17 cellular contexts compared by ENCODE assay signal in the genomic region with DNA sequence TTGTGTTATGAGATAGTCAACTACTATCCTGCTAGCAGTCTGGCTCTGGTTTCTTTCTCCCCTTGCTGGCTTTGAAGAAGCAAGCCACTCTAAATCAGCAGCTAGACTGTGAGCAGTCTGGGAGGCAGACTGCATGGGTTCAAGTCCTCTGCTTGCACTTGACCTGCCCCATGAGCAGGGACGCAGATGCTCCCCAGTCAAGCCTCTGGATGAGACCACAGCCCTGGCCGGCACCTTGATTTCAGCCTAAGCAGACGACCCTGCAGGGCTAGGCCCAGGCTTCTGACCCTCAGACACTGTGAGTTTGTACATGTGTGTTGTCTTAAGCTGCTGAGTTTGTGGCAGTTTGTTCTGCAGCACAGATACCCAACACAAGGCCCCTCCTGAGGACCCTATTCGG.
A peak's percentile ranks its signal among the peaks of the same experiment; 100 is the strongest.
DNase-seq lines count a peak whose midpoint lies in the region; ATAC-seq, FAIRE-seq and TF ChIP-seq lines count a peak whose summit lies in the region.
"Had no signal": no experiment of that assay in that cellular context is flagged by ENCODE, and none has a peak within 500 bp of the region (broad histone marks: within the 10 kb centered on the region; RNA-seq: fewer than 3 reads in every experiment).

No MANE protein-coding gene starts in this region.

- no peaks in the 10 kb centered on the region for H3K36me3 Mint-ChIP-seq in activated T-cell treated with anti-CD3 and anti-CD28 coated beads, Interleukin-2, amount 50 U/mL, for 24 hours (ENCODE audit: low read depth)
- H3K36me3 Mint-ChIP-seq in T-helper 17 cell (ENCODE audit: low read depth) (no peaks in the 10 kb centered on the region), type B pancreatic cell (peaks cover 12% of the 10 kb centered on the region)
- no peaks in the 10 kb centered on the region for H3K36me3 Mint-ChIP-seq in stimulated activated memory B cell treated with anti-CD40 and anti-IgM and Interleukin-4, amounts not matched to agents 10 μg/mL and 1 μg/mL and 100 μg/mL, for 72 hours
- H3K36me3 Mint-ChIP-seq: CD8-positive, alpha-beta T cell had no signal

- no peak overlapping the region for H3K4me3 Mint-ChIP-seq in activated T-cell treated with anti-CD3 and anti-CD28 coated beads, Interleukin-2, amount 50 U/mL, for 24 hours
- H3K4me3 Mint-ChIP-seq in T-helper 17 cell = no peak overlapping the region
- H3K4me3 Mint-ChIP-seq in stimulated activated memory B cell treated with anti-CD40 and anti-IgM and Interleukin-4, amounts not matched to agents 10 μg/mL and 1 μg/mL and 100 μg/mL, for 72 hours = no peak overlapping the region
- no peak overlapping the region for H3K4me3 Mint-ChIP-seq in type B pancreatic cell
- H3K4me3 Mint-ChIP-seq: CD14-positive monocyte; CD8-positive, alpha-beta T cell had no signal

- no peaks in the 10 kb centered on the region for H3K9me3 ChIP-seq in T-helper 17 cell (ENCODE audit: control insufficient read depth, low read length, poor library complexity, severe bottlenecking)
- H3K9me3 ChIP-seq in kidney (ENCODE audit: control insufficient read depth in 1 of 2, low read length in 2 of 2) = no peaks in the 10 kb centered on the region

- H3K9me3 Mint-ChIP-seq in activated T-cell treated with anti-CD3 and anti-CD28 coated beads, Interleukin-2, amount 50 U/mL, for 24 hours = no peaks in the 10 kb centered on the region
- H3K9me3 Mint-ChIP-seq in stimulated activated memory B cell treated with anti-CD40 and anti-IgM and Interleukin-4, amounts not matched to agents 10 μg/mL and 1 μg/mL and 100 μg/mL, for 72 hours = no peaks in the 10 kb centered on the region
- H3K9me3 Mint-ChIP-seq in type B pancreatic cell = no peaks in the 10 kb centered on the region
- H3K9me3 Mint-ChIP-seq: CD8-positive, alpha-beta T cell had no signal

- H3K27me3 Mint-ChIP-seq in activated T-cell treated with anti-CD3 and anti-CD28 coated beads, Interleukin-2, amount 50 U/mL, for 24 hours = no peaks in the 10 kb centered on the region
- no peaks in the 10 kb centered on the region for H3K27me3 Mint-ChIP-seq in T-helper 17 cell
- no peaks in the 10 kb centered on the region for H3K27me3 Mint-ChIP-seq in stimulated activated memory B cell treated with anti-CD40 and anti-IgM and Interleukin-4, amounts not matched to agents 10 μg/mL and 1 μg/mL and 100 μg/mL, for 72 hours
- no peaks in the 10 kb centered on the region for H3K27me3 Mint-ChIP-seq in type B pancreatic cell

- no peaks in the 10 kb centered on the region for H3K36me3 ChIP-seq in kidney (ENCODE audit: control insufficient read depth in 1 of 2, insufficient read depth in 2 of 2, low read length in 2 of 2)

- no peak overlapping the region for H3K9ac ChIP-seq in kidney (ENCODE audit: low read length in 2 of 2)
- H3K9ac ChIP-seq: GM23248 had no signal

- H3K27ac ChIP-seq in kidney (ENCODE audit: low read depth in 2 of 2, low read length in 2 of 2) = no peak overlapping the region
- H3K27ac ChIP-seq: 22Rv1, GM23248 had no signal

- H3K27ac Mint-ChIP-seq in activated T-cell treated with anti-CD3 and anti-CD28 coated beads, Interleukin-2, amount 50 U/mL, for 24 hours = peak overlapping the region; percentile 24
- H3K27ac Mint-ChIP-seq in T-helper 17 cell (peak overlapping the region; percentile 83), type B pancreatic cell (no peak overlapping the region)
- peak overlapping the region; percentile 15 for H3K27ac Mint-ChIP-seq in stimulated activated memory B cell treated with anti-CD40 and anti-IgM and Interleukin-4, amounts not matched to agents 10 μg/mL and 1 μg/mL and 100 μg/mL, for 72 hours
- H3K27ac Mint-ChIP-seq: CD8-positive, alpha-beta T cell had no signal

- no peak for FAIRE-seq in kidney (lab: Jason Lieb, UNC)
- FAIRE-seq: H54 had no signal

- TF ChIP-seq CTCF in kidney (IDR thresholded peaks at IDR 0.05; ENCODE audit: borderline replicate concordance, extremely low read depth, insufficient read depth) = no peak
- TF ChIP-seq CTCF in type B pancreatic cell (conservative IDR thresholded peaks at IDR 0.05) = no peak

- no peak overlapping the region for H3K4me3 ChIP-seq in kidney (ENCODE audit: low read length in 2 of 2)
- H3K4me3 ChIP-seq: GM23248 had no signal

- intact Hi-C loops in kidney (cut with DNase I) = no loop called here

- ATAC-seq in T-helper 17 cell = no peak
- ATAC-seq in stimulated activated memory B cell treated with anti-CD40 and anti-IgM and Interleukin-4, amounts not matched to agents 10 μg/mL and 1 μg/mL and 100 μg/mL, for 72 hours = no peak
- ATAC-seq in GM18870 (IDR thresholded peaks at IDR 0.05; ENCODE audit: unreplicated experiment) = no peak
- ATAC-seq: CD8-positive, alpha-beta T cell; HCT116 had no signal

- no peak for DNase-seq in activated T-cell treated with anti-CD3 and anti-CD28 coated beads, Interleukin-2, amount 50 U/mL, for 24 hours
- DNase-seq in activated T-cell treated with anti-CD3 and anti-CD28 coated beads, Interleukin-2, amount 50 U/mL, for 48 hours = no peak
- DNase-seq in T-helper 17 cell (no peak), kidney (peak; percentile 35), type B pancreatic cell (ENCODE audit: extremely low spot score, unreplicated experiment) (no peak), NCI-H2081 treated with DMSO at 0.1 percent for 48 hours (lab: John Stamatoyannopoulos, UW) (no peak)
- DNase-seq: CD8-positive, alpha-beta T cell; COR-L47; DMS53; GF-D8; GM23248 had no signal

- H3K4me1 Mint-ChIP-seq in activated T-cell treated with anti-CD3 and anti-CD28 coated beads, Interleukin-2, amount 50 U/mL, for 24 hours (ENCODE audit: low read depth) = no peaks in the 10 kb centered on the region
- H3K4me1 Mint-ChIP-seq in T-helper 17 cell = peaks cover 3% of the 10 kb centered on the region
- H3K4me1 Mint-ChIP-seq in stimulated activated memory B cell treated with anti-CD40 and anti-IgM and Interleukin-4, amounts not matched to agents 10 μg/mL and 1 μg/mL and 100 μg/mL, for 72 hours = peaks cover 8% of the 10 kb centered on the region
- H3K4me1 Mint-ChIP-seq in type B pancreatic cell (ENCODE audit: unreplicated experiment) = peaks cover 6% of the 10 kb centered on the region
- H3K4me1 Mint-ChIP-seq: CD14-positive monocyte had no signal

- peaks cover 0 to 8% of the 10 kb centered on the region in 2 donors for H3K4me1 ChIP-seq in kidney (ENCODE audit: control insufficient read depth in 1 of 2, insufficient read depth in 1 of 2, low read depth in 1 of 2, low read length in 2 of 2)
